ENCODE assay signal across 14 cellular contexts in genomic region chr21:34154878-34155277, GRCh38.
"Had no signal": no experiment of that assay in that cellular context is flagged by ENCODE, and none has a peak within 500 bp of the region (broad histone marks: within the 10 kb centered on the region; RNA-seq: fewer than 3 reads in every experiment).

No MANE protein-coding gene starts in this region.

- ATAC-seq: activated CD4-positive, CD25-positive, alpha-beta regulatory T cell treated with anti-CD3 and anti-CD28 coated beads, Interleukin-2, amount 50 U/mL, for 24 hours; effector memory CD8-positive, alpha-beta T cell; right lobe of liver; stimulated activated naive B cell treated with anti-CD40 and anti-IgM and Interleukin-4, amounts not matched to agents 10 μg/mL and 1 μg/mL and 100 μg/mL, for 72 hours had no signal

- H3K27me3 Mint-ChIP-seq: brain; central memory CD8-positive, alpha-beta T cell; dendritic cell treated with granulocyte-macrophage colony-stimulating factor and Interleukin-4, amounts not matched to agents 40 ng/mL and 50 ng/mL, for 4 days; effector memory CD8-positive, alpha-beta T cell; stimulated activated naive B cell treated with anti-CD40 and anti-IgM and Interleukin-4, amounts not matched to agents 10 μg/mL and 1 μg/mL and 100 μg/mL, for 72 hours had no signal

- H3K4me3 Mint-ChIP-seq: brain; central memory CD8-positive, alpha-beta T cell; dendritic cell treated with granulocyte-macrophage colony-stimulating factor and Interleukin-4, amounts not matched to agents 40 ng/mL and 50 ng/mL, for 4 days; effector memory CD8-positive, alpha-beta T cell; nephron progenitor cell; stimulated activated naive B cell treated with anti-CD40 and anti-IgM and Interleukin-4, amounts not matched to agents 10 μg/mL and 1 μg/mL and 100 μg/mL, for 72 hours had no signal

- H3K27ac Mint-ChIP-seq: brain; dendritic cell treated with granulocyte-macrophage colony-stimulating factor and Interleukin-4, amounts not matched to agents 40 ng/mL and 50 ng/mL, for 4 days; nephron progenitor cell; stimulated activated naive B cell treated with anti-CD40 and anti-IgM and Interleukin-4, amounts not matched to agents 10 μg/mL and 1 μg/mL and 100 μg/mL, for 72 hours had no signal

- DNase-seq: activated effector memory CD4-positive, alpha-beta T cell treated with Interleukin-2 at 50 U/mL for 16 hours; effector memory CD8-positive, alpha-beta T cell; kidney; left ventricle myocardium inferior; mesenchymal stem cell; nephron progenitor cell; psoas muscle; right lobe of liver; SIG-M5; stimulated activated naive B cell treated with anti-CD40 and anti-IgM and Interleukin-4, amounts not matched to agents 10 μg/mL and 1 μg/mL and 100 μg/mL, for 72 hours had no signal
